Comparison of ENCODE assay signal across 10 cellular contexts in genomic region chr16:85370543-85370880, GRCh38.
DNase-seq lines count a peak whose midpoint lies in the region; ATAC-seq and TF ChIP-seq lines count a peak whose summit lies in the region.
"Had no signal": no experiment of that assay in that cellular context is flagged by ENCODE, and none has a peak within 500 bp of the region (broad histone marks: within the 10 kb centered on the region; RNA-seq: fewer than 3 reads in every experiment).

No MANE protein-coding gene starts in this region.

- H3K4me1 ChIP-seq in adipocyte (ENCODE audit: control insufficient read depth, insufficient read depth, low read length), result peaks cover 64% of the 10 kb centered on the region
- H3K4me1 ChIP-seq in foreskin keratinocyte, result peaks cover 9% of the 10 kb centered on the region
- peaks cover 30 to 32% of the 10 kb centered on the region in 2 experiments for H3K4me1 ChIP-seq in trophoblast cell (ENCODE audit: control insufficient read depth in 1 of 2, insufficient read depth in 2 of 2, low read length in 2 of 2)
- H3K4me1 ChIP-seq in aorta (ENCODE audit: control insufficient read depth in 1 of 2, insufficient read depth in 2 of 2, low read length in 2 of 2), result no peaks in the 10 kb centered on the region
- H3K4me1 ChIP-seq: parathyroid adenoma, uterus had no signal

- H4K91ac ChIP-seq in trophoblast cell (ENCODE audit: low read depth, low read length), result peak overlapping the region; percentile 73

- H3K79me2 ChIP-seq in trophoblast cell (ENCODE audit: control insufficient read depth, insufficient read depth, low read length, poor library complexity), result peaks cover 13% of the 10 kb centered on the region

- no peak overlapping the region for H3K27ac ChIP-seq in foreskin keratinocyte
- no peak overlapping the region for H3K27ac ChIP-seq in trophoblast cell (ENCODE audit: low read depth, low read length)
- H3K27ac ChIP-seq in aorta (ENCODE audit: low read depth in 1 of 2, low read length in 2 of 2), result peak overlapping the region in 1 of 2 donors; percentile 43
- H3K27ac ChIP-seq: parathyroid adenoma, uterus had no signal

- H2BK5ac ChIP-seq in trophoblast cell (ENCODE audit: low read depth, low read length, poor library complexity), result no peak overlapping the region

- WGBS in trophoblast cell (ENCODE audit: extremely low coverage, insufficient coverage, insufficient read length), result no CpG with 5 or more reads among the region's 6 CpGs
- 30 to 31% methylated on average over 6 of the region's 6 CpGs for WGBS in aorta, 2 donors

- H4K12ac ChIP-seq in trophoblast cell (ENCODE audit: low read depth, low read length), result no peak overlapping the region

- H3K4ac ChIP-seq in trophoblast cell (ENCODE audit: low read depth, low read length), result no peak overlapping the region

- H3K9me3 ChIP-seq in adipocyte (ENCODE audit: control insufficient read depth, low read length), result no peaks in the 10 kb centered on the region
- H3K9me3 ChIP-seq in trophoblast cell (ENCODE audit: insufficient read depth, low read depth, low read length), result peaks cover 5% of the 10 kb centered on the region
- H3K9me3 ChIP-seq in aorta (ENCODE audit: control insufficient read depth, low read length), result no peaks in the 10 kb centered on the region
- H3K9me3 ChIP-seq: uterus had no signal

- no peak overlapping the region for H3K18ac ChIP-seq in trophoblast cell (ENCODE audit: low read length)

- no peak for DNase-seq in adipocyte (ENCODE audit: low read depth)
- DNase-seq in foreskin keratinocyte, result no peak
- DNase-seq in trophoblast cell, result no peak
- no peak for DNase-seq in aorta
- DNase-seq in NCI-H345 (lab: John Stamatoyannopoulos, UW), result no peak
- no peak for DNase-seq in NCI-H2029 (lab: John Stamatoyannopoulos, UW)
- DNase-seq in activated T-cell treated with anti-CD3 and anti-CD28 coated beads for 4 hours, result no peak
- DNase-seq: GDM1 had no signal

- peak overlapping the region; percentile 18 for H2BK120ac ChIP-seq in trophoblast cell (ENCODE audit: insufficient read depth, low read length, poor library complexity)

- H3K9ac ChIP-seq in adipocyte (ENCODE audit: low read length) (peak overlapping the region; percentile 85), trophoblast cell (ENCODE audit: low read length) (no peak overlapping the region)
- H3K9ac ChIP-seq: parathyroid adenoma had no signal

- peak; percentile 3 for ATAC-seq in foreskin keratinocyte
- peak; percentile 46 for ATAC-seq in aorta (ENCODE audit: low FRiP score)

- intact Hi-C loops in aorta (cut with DNase I), result loop anchor here in 1 of 2 donors (5.0 kb wide), 2 partner anchors 48 to 242 kb away; partner anchors contain the start of gene GSE1

- H3K4me2 ChIP-seq in trophoblast cell (ENCODE audit: low read length), result no peak overlapping the region

- H2AFZ ChIP-seq in trophoblast cell (ENCODE audit: insufficient read depth, low read length, poor library complexity), result no peak overlapping the region
- H2AFZ ChIP-seq: parathyroid adenoma had no signal

- no peaks in the 10 kb centered on the region for H3K27me3 ChIP-seq in adipocyte (replicated peaks; ENCODE audit: control insufficient read depth, insufficient read depth, low read length)
- H3K27me3 ChIP-seq in foreskin keratinocyte, result peaks cover 17% of the 10 kb centered on the region
- H3K27me3 ChIP-seq in trophoblast cell (ENCODE audit: insufficient read depth, low read length), result no peaks in the 10 kb centered on the region
- no peaks in the 10 kb centered on the region for H3K27me3 ChIP-seq in aorta (ENCODE audit: control insufficient read depth in 1 of 2, insufficient read depth in 2 of 2, low read length in 1 of 2)
- H3K27me3 ChIP-seq: uterus had no signal

- H3K4me3 ChIP-seq in adipocyte (ENCODE audit: low read length) (peak overlapping the region; percentile 74), trophoblast cell (ENCODE audit: low read depth, low read length) (no peak overlapping the region), aorta (ENCODE audit: low read length in 2 of 2) (no peak overlapping the region)
- H3K4me3 ChIP-seq: uterus had no signal

- H2AK5ac ChIP-seq in trophoblast cell (ENCODE audit: low read length), result peak overlapping the region; percentile 2

- H3K36me3 ChIP-seq in adipocyte (ENCODE audit: control insufficient read depth, insufficient read depth, low read length, severe bottlenecking) (no peaks in the 10 kb centered on the region), trophoblast cell (ENCODE audit: control insufficient read depth in 1 of 2, insufficient read depth in 2 of 2, low read length in 2 of 2) (no peaks in the 10 kb centered on the region), aorta (ENCODE audit: control insufficient read depth in 1 of 2, insufficient read depth in 2 of 2, low read length in 1 of 2) (no peaks in the 10 kb centered on the region)
- H3K36me3 ChIP-seq: uterus had no signal

- no peak overlapping the region for H2BK12ac ChIP-seq in trophoblast cell (ENCODE audit: low read length)

- H3K79me1 ChIP-seq in trophoblast cell (ENCODE audit: low read length), result peaks cover 27% of the 10 kb centered on the region

- H3K14ac ChIP-seq in trophoblast cell (ENCODE audit: low read length), result peak overlapping the region; percentile 16

- H3K23ac ChIP-seq in trophoblast cell (ENCODE audit: low read length), result no peak overlapping the region

- no peak for TF ChIP-seq CTCF in foreskin keratinocyte (conservative IDR thresholded peaks at IDR 0.05)

- no peak overlapping the region for H4K8ac ChIP-seq in trophoblast cell (ENCODE audit: low read depth, low read length)
